Comparison of ENCODE assay signal across 20 cellular contexts in genomic region chr22:30640361-30640760, GRCh38. TPM values are rescaled to one million over a fixed set of nuclear protein-coding genes. Genes with fewer than 3 reads are reported as not detected.
A peak's percentile ranks its signal among the peaks of the same experiment; 100 is the strongest.
DNase-seq lines count a peak whose midpoint lies in the region; ATAC-seq and TF ChIP-seq lines count a peak whose summit lies in the region.
"Had no signal": no experiment of that assay in that cellular context is flagged by ENCODE, and none has a peak within 500 bp of the region (broad histone marks: within the 10 kb centered on the region; RNA-seq: fewer than 3 reads in every experiment).

No MANE protein-coding gene starts in this region.

- H3K79me2 ChIP-seq in hepatocyte, result no peaks in the 10 kb centered on the region

- H2AFZ ChIP-seq in hepatocyte, result no peak overlapping the region
- H2AFZ ChIP-seq: PC-9 had no signal

- peak; percentile 67 for DNase-seq in EL
- DNase-seq in M059J (ENCODE audit: low read depth), result peak; percentile 51
- peak; percentile 59 for DNase-seq in islet precursor cell
- no peak for DNase-seq in stimulated activated effector memory CD8-positive, alpha-beta T cell treated with anti-CD3 and anti-CD28 coated beads, Interleukin-12 subunit alpha, Interleukin-12 subunit beta, amount 100 ng/mL, for 72 hours (ENCODE audit: low spot score in 2 of 2)
- DNase-seq in CD1c-positive myeloid dendritic cell (ENCODE audit: extremely low spot score), result no peak
- no peak for DNase-seq in hepatocyte (ENCODE audit: low spot score)
- DNase-seq in NCI-H524 (lab: John Stamatoyannopoulos, UW), result no peak
- DNase-seq: Caco-2; CD4-positive, alpha-beta memory T cell; NCI-H1092; NCI-H1436; NCI-H187 treated with DMSO at 0.1 percent for 48 hours; NCI-H510A; NCI-H748 treated with DMSO at 0.1 percent for 48 hours; PC-9; SIG-M5 had no signal

- no peak overlapping the region for H3K4me3 ChIP-seq in hepatocyte
- H3K4me3 ChIP-seq: BLaER1, K562, PC-9 had no signal

- H3K9me2 ChIP-seq in hepatocyte (replicated peaks; ENCODE audit: insufficient read depth), result no peaks in the 10 kb centered on the region

- H3K4me1 Mint-ChIP-seq in stimulated activated effector memory CD8-positive, alpha-beta T cell treated with anti-CD3 and anti-CD28 coated beads, Interleukin-12 subunit alpha, Interleukin-12 subunit beta, amount 100 ng/mL, for 72 hours, result peaks cover 41% of the 10 kb centered on the region

- no peaks in the 10 kb centered on the region for H4K20me1 ChIP-seq in hepatocyte (ENCODE audit: insufficient read depth, poor library complexity, severe bottlenecking)
- H4K20me1 ChIP-seq: BLaER1 had no signal

- no peaks in the 10 kb centered on the region for H3K9me3 Mint-ChIP-seq in stimulated activated effector memory CD8-positive, alpha-beta T cell treated with anti-CD3 and anti-CD28 coated beads, Interleukin-12 subunit alpha, Interleukin-12 subunit beta, amount 100 ng/mL, for 72 hours

- no peaks in the 10 kb centered on the region for H3K36me3 ChIP-seq in hepatocyte (replicated peaks; ENCODE audit: insufficient read depth, low read depth)

- H3K27ac Mint-ChIP-seq in stimulated activated effector memory CD8-positive, alpha-beta T cell treated with anti-CD3 and anti-CD28 coated beads, Interleukin-12 subunit alpha, Interleukin-12 subunit beta, amount 100 ng/mL, for 72 hours, result peak overlapping the region; percentile 17
- H3K27ac Mint-ChIP-seq: CD4-positive, alpha-beta memory T cell had no signal

- H3K36me3 Mint-ChIP-seq in stimulated activated effector memory CD8-positive, alpha-beta T cell treated with anti-CD3 and anti-CD28 coated beads, Interleukin-12 subunit alpha, Interleukin-12 subunit beta, amount 100 ng/mL, for 72 hours, result peaks cover 18% of the 10 kb centered on the region

- WGBS in hepatocyte (ENCODE audit: low lambda C conversion rate, missing lambda C conversion rate), result 88% methylated on average over 3 of the region's 4 CpGs

- H3K9me3 ChIP-seq in hepatocyte (ENCODE audit: low read depth), result no peaks in the 10 kb centered on the region
- H3K9me3 ChIP-seq: Caco-2 had no signal

- H3K4me1 ChIP-seq in hepatocyte (ENCODE audit: insufficient read depth), result peaks cover 11% of the 10 kb centered on the region

- no peak for ATAC-seq in stimulated activated effector memory CD8-positive, alpha-beta T cell treated with anti-CD3 and anti-CD28 coated beads, Interleukin-12 subunit alpha, Interleukin-12 subunit beta, amount 100 ng/mL, for 72 hours
- ATAC-seq: K562, SK-N-SH treated with all-trans-retinoic acid at 6 μM for 48 hours had no signal

- no peak overlapping the region for H3K4me2 ChIP-seq in hepatocyte
- H3K4me2 ChIP-seq: BLaER1, PC-9 had no signal

- H3K27me3 ChIP-seq in hepatocyte, result no peaks in the 10 kb centered on the region
- H3K27me3 ChIP-seq: BLaER1 had no signal

- no peak for TF ChIP-seq CTCF in hepatocyte (IDR thresholded peaks at IDR 0.05; ENCODE audit: poor library complexity)

- H3K27ac ChIP-seq in hepatocyte, result no peak overlapping the region
- H3K27ac ChIP-seq: BLaER1, PC-9, RWPE1 had no signal

- H3K4me3 Mint-ChIP-seq in stimulated activated effector memory CD8-positive, alpha-beta T cell treated with anti-CD3 and anti-CD28 coated beads, Interleukin-12 subunit alpha, Interleukin-12 subunit beta, amount 100 ng/mL, for 72 hours, result no peak overlapping the region
- H3K4me3 Mint-ChIP-seq: CD4-positive, alpha-beta memory T cell had no signal

RNA-seq across cellular contexts. Expression of gene SLC35E4, which starts 4.8 kb away (rescaled TPM):
- 7.6 and 9.0 TPM in 2 replicates for total RNA-seq in M059J (2014; rRNA removed; shearing (Covaris generic))
- 1.4 and 3.1 TPM in 2 replicates for total RNA-seq in hepatocyte
- polyA plus RNA-seq in hepatocyte, result 5.5 and 5.8 TPM in 2 replicates

RNA-seq across cellular contexts. Expression of gene DUSP18, which starts 27.3 kb away (rescaled TPM):
- total RNA-seq in M059J (2014; rRNA removed; shearing (Covaris generic)), result 3.8 and 4.6 TPM in 2 replicates
- 7.7 and 10.4 TPM in 2 replicates for total RNA-seq in hepatocyte
- 7.9 and 11.2 TPM in 2 replicates for polyA plus RNA-seq in hepatocyte

RNA-seq across cellular contexts. Expression of gene TCN2, which starts 33.4 kb away (rescaled TPM):
- total RNA-seq in M059J (2014; rRNA removed; shearing (Covaris generic)), result 5.8 and 6.2 TPM in 2 replicates
- 26.2 and 28.8 TPM in 2 replicates for total RNA-seq in hepatocyte
- 35.5 and 39.3 TPM in 2 replicates for polyA plus RNA-seq in hepatocyte

RNA-seq across cellular contexts. Expression of gene PES1, which starts 48.7 kb away (rescaled TPM):
- total RNA-seq in M059J (2014; rRNA removed; shearing (Covaris generic)), result 53.1 and 57.9 TPM in 2 replicates
- 42.4 and 45.8 TPM in 2 replicates for total RNA-seq in hepatocyte
- 54.7 and 59.5 TPM in 2 replicates for polyA plus RNA-seq in hepatocyte

RNA-seq across cellular contexts. Expression of gene OSBP2, which starts 54.3 kb away (rescaled TPM):
- 1.3 and 2.7 TPM in 2 replicates for total RNA-seq in M059J (2014; rRNA removed; shearing (Covaris generic))
- total RNA-seq in hepatocyte, result 18.8 and 23.0 TPM in 2 replicates
- polyA plus RNA-seq in hepatocyte, result 22.4 and 25.5 TPM in 2 replicates

Comparison
In these comparisons a context has a peak if more than half of its experiments do, and no peak if none do; other contexts are left out.
1. DNase-seq: peak in EL (single experiment), M059J (single experiment) and islet precursor cell (single experiment); none in stimulated activated effector memory CD8-positive, alpha-beta T cell treated with anti-CD3 and anti-CD28 coated beads, Interleukin-12 subunit alpha, Interleukin-12 subunit beta, amount 100 ng/mL, for 72 hours (0 of 2), CD1c-positive myeloid dendritic cell (single experiment), hepatocyte (single experiment) and NCI-H524 (0 of 2).